ENCODE assay signal across 6 cellular contexts in genomic region chr10:133541441-133541840, GRCh38. TPM values are rescaled to one million over a fixed set of nuclear protein-coding genes. Genes with fewer than 3 reads are reported as not detected.
"Had no signal": no experiment of that assay in that cellular context is flagged by ENCODE, and none has a peak within 500 bp of the region (broad histone marks: within the 10 kb centered on the region; RNA-seq: fewer than 3 reads in every experiment).

No MANE protein-coding gene starts in this region.

RNA-seq across cellular contexts. Expression of gene SYCE1, which starts 23.9 kb away (rescaled TPM):
- total RNA-seq: natural killer cell treated with Interleukin-12 subunit alpha and Interleukin-12 subunit beta and Interleukin-15 and Interleukin-18, amount 100 ng/mL, for 72 hours; neural crest cell; osteocyte; pulmonary artery endothelial cell; smooth muscle cell; urinary bladder had no signal
- polyA plus RNA-seq: urinary bladder had no signal
